ENCODE assay signal across 1 cellular context in the genomic region with DNA sequence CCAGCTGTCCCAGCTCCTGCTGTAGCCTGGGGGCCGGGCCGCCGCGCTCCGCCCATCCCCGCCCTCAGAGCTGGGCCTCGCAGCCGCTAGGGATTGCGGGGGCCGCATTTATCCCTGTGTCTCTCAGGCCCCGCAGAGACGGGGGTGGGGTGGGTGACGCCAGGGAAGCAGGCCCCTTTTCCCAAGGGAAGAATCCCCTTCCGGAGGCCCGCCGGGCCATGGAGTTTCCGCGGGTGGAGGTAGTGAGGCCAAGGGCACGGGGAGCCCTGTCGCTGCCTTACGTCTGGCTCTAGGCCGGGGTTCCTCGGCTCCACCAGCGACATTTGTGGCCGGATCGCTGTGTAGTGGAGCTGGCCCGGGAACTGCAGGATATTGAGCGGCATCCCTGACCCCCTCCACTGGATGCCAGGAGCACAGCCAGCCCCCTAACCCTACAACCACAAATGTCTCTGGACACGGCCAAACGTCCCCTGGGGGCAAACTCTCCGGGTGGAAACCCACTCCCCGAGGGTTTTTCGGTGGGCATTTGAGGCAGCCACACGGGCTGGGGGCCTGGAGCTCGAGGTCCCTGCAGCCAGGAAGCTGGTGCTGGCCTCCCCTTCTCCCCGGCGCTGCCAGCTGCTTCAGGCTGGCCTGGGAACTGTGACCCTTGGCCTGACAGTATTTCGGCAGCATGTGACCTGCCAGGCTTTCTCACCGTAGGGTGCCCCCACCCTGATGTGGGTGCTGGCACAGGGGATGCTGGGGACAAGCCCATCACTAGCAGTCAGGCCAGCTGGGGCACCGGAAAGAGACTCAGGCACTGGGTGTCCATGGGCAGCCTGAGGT.
TF ChIP-seq lines count a peak whose summit lies in the region.

No MANE protein-coding gene starts in this region.

TF ChIP-seq in HEK293, 187 proteins besides CTCF, POLR2A, EP300 and RAD21 (continued from another document and continues in another):
- TF ChIP-seq, protein P1, sequence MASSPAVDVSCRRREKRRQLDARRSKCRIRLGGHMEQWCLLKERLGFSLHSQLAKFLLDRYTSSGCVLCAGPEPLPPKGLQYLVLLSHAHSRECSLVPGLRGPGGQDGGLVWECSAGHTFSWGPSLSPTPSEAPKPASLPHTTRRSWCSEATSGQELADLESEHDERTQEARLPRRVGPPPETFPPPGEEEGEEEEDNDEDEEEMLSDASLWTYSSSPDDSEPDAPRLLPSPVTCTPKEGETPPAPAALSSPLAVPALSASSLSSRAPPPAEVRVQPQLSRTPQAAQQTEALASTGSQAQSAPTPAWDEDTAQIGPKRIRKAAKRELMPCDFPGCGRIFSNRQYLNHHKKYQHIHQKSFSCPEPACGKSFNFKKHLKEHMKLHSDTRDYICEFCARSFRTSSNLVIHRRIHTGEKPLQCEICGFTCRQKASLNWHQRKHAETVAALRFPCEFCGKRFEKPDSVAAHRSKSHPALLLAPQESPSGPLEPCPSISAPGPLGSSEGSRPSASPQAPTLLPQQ (tag by site-specific recombination; IDR thresholded peaks at IDR 0.05) = 0 out of 2 replicates have a peak, but pooled peaks have one; percentile 38
- TF ChIP-seq ZNF426 (tag by site-specific recombination; IDR thresholded peaks at IDR 0.05) = no peak
- 0 out of 2 replicates have a peak, but pooled peaks have one; percentile 44 for TF ChIP-seq ZNF10 (tag by site-specific recombination; IDR thresholded peaks at IDR 0.05)
- TF ChIP-seq ZNF341 (tag by site-specific recombination; IDR thresholded peaks at IDR 0.05; ENCODE audit: low read depth) = peak; percentile 60
- TF ChIP-seq ZNF629 (tag by site-specific recombination; IDR thresholded peaks at IDR 0.05) = peak; percentile 79
- TF ChIP-seq MZF1 (tag by site-specific recombination; IDR thresholded peaks at IDR 0.05; ENCODE audit: borderline replicate concordance) = peak; percentile 93
- TF ChIP-seq ZNF561 (tag by site-specific recombination; IDR thresholded peaks at IDR 0.05; ENCODE audit: borderline replicate concordance) = peak; percentile 49; the same call in 1 of the 2 replicates
- peak; percentile 94 for TF ChIP-seq ZBTB48 (tag by site-specific recombination; IDR thresholded peaks at IDR 0.05)
- TF ChIP-seq, protein P2, sequence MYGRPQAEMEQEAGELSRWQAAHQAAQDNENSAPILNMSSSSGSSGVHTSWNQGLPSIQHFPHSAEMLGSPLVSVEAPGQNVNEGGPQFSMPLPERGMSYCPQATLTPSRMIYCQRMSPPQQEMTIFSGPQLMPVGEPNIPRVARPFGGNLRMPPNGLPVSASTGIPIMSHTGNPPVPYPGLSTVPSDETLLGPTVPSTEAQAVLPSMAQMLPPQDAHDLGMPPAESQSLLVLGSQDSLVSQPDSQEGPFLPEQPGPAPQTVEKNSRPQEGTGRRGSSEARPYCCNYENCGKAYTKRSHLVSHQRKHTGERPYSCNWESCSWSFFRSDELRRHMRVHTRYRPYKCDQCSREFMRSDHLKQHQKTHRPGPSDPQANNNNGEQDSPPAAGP (tag by site-specific recombination; IDR thresholded peaks at IDR 0.05) = peak; percentile 80; the same call in 1 of the 2 replicates
- TF ChIP-seq, protein P3, sequence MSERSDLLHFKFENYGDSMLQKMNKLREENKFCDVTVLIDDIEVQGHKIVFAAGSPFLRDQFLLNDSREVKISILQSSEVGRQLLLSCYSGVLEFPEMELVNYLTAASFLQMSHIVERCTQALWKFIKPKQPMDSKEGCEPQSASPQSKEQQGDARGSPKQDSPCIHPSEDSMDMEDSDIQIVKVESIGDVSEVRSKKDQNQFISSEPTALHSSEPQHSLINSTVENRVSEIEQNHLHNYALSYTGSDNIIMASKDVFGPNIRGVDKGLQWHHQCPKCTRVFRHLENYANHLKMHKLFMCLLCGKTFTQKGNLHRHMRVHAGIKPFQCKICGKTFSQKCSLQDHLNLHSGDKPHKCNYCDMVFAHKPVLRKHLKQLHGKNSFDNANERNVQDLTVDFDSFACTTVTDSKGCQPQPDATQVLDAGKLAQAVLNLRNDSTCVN (tag by site-specific recombination; optimal IDR thresholded peaks at IDR 0.05) = peak; percentile 47
- peak; percentile 96 for TF ChIP-seq KLF1 (tag by site-specific recombination; IDR thresholded peaks at IDR 0.05)
- TF ChIP-seq, protein P4, sequence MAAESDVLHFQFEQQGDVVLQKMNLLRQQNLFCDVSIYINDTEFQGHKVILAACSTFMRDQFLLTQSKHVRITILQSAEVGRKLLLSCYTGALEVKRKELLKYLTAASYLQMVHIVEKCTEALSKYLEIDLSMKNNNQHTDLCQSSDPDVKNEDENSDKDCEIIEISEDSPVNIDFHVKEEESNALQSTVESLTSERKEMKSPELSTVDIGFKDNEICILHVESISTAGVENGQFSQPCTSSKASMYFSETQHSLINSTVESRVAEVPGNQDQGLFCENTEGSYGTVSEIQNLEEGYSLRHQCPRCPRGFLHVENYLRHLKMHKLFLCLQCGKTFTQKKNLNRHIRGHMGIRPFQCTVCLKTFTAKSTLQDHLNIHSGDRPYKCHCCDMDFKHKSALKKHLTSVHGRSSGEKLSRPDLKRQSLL (tag by site-specific recombination; IDR thresholded peaks at IDR 0.05) = peak; percentile 78
- TF ChIP-seq, protein P5, sequence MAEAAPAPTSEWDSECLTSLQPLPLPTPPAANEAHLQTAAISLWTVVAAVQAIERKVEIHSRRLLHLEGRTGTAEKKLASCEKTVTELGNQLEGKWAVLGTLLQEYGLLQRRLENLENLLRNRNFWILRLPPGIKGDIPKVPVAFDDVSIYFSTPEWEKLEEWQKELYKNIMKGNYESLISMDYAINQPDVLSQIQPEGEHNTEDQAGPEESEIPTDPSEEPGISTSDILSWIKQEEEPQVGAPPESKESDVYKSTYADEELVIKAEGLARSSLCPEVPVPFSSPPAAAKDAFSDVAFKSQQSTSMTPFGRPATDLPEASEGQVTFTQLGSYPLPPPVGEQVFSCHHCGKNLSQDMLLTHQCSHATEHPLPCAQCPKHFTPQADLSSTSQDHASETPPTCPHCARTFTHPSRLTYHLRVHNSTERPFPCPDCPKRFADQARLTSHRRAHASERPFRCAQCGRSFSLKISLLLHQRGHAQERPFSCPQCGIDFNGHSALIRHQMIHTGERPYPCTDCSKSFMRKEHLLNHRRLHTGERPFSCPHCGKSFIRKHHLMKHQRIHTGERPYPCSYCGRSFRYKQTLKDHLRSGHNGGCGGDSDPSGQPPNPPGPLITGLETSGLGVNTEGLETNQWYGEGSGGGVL (tag by site-specific recombination; IDR thresholded peaks at IDR 0.05) = 0 out of 2 replicates have a peak, but pooled peaks have one; percentile 41
- no peak for TF ChIP-seq REPIN1 (tag by site-specific recombination; IDR thresholded peaks at IDR 0.05; ENCODE audit: low read depth)
- TF ChIP-seq ZNF785 (tag by site-specific recombination; IDR thresholded peaks at IDR 0.05) = 0 out of 2 replicates have a peak, but pooled peaks have one; percentile 29
- peak; percentile 97 for TF ChIP-seq ZBTB20 (tag by site-specific recombination; IDR thresholded peaks at IDR 0.05)
- peak; percentile 38; the same call in 1 of the 2 replicates for TF ChIP-seq BCL11A (tag by site-specific recombination; IDR thresholded peaks at IDR 0.05; ENCODE audit: low read depth)
- no peak for TF ChIP-seq ZNF350 (tag by site-specific recombination; IDR thresholded peaks at IDR 0.05)
- TF ChIP-seq, protein P6, sequence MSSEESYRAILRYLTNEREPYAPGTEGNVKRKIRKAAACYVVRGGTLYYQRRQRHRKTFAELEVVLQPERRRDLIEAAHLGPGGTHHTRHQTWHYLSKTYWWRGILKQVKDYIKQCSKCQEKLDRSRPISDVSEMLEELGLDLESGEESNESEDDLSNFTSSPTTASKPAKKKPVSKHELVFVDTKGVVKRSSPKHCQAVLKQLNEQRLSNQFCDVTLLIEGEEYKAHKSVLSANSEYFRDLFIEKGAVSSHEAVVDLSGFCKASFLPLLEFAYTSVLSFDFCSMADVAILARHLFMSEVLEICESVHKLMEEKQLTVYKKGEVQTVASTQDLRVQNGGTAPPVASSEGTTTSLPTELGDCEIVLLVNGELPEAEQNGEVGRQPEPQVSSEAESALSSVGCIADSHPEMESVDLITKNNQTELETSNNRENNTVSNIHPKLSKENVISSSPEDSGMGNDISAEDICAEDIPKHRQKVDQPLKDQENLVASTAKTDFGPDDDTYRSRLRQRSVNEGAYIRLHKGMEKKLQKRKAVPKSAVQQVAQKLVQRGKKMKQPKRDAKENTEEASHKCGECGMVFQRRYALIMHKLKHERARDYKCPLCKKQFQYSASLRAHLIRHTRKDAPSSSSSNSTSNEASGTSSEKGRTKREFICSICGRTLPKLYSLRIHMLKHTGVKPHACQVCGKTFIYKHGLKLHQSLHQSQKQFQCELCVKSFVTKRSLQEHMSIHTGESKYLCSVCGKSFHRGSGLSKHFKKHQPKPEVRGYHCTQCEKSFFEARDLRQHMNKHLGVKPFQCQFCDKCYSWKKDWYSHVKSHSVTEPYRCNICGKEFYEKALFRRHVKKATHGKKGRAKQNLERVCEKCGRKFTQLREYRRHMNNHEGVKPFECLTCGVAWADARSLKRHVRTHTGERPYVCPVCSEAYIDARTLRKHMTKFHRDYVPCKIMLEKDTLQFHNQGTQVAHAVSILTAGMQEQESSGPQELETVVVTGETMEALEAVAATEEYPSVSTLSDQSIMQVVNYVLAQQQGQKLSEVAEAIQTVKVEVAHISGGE (tag by site-specific recombination; conservative IDR thresholded peaks at IDR 0.05; ENCODE audit: low read depth) = 0 out of 2 replicates have a peak, but pooled peaks have one; percentile 18
- peak; percentile 100 for TF ChIP-seq KLF10 (tag by site-specific recombination; IDR thresholded peaks at IDR 0.05)
- TF ChIP-seq OVOL3 (tag by site-specific recombination; IDR thresholded peaks at IDR 0.05) = no peak
- TF ChIP-seq, protein P7, sequence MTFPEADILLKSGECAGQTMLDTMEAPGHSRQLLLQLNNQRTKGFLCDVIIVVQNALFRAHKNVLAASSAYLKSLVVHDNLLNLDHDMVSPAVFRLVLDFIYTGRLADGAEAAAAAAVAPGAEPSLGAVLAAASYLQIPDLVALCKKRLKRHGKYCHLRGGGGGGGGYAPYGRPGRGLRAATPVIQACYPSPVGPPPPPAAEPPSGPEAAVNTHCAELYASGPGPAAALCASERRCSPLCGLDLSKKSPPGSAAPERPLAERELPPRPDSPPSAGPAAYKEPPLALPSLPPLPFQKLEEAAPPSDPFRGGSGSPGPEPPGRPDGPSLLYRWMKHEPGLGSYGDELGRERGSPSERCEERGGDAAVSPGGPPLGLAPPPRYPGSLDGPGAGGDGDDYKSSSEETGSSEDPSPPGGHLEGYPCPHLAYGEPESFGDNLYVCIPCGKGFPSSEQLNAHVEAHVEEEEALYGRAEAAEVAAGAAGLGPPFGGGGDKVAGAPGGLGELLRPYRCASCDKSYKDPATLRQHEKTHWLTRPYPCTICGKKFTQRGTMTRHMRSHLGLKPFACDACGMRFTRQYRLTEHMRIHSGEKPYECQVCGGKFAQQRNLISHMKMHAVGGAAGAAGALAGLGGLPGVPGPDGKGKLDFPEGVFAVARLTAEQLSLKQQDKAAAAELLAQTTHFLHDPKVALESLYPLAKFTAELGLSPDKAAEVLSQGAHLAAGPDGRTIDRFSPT (tag by site-specific recombination; IDR thresholded peaks at IDR 0.05) = 0 out of 2 replicates have a peak, but pooled peaks have one; percentile 18
- TF ChIP-seq ZSCAN30 (tag by site-specific recombination; IDR thresholded peaks at IDR 0.05) = peak; percentile 85
- TF ChIP-seq KLF9 (tag by site-specific recombination; IDR thresholded peaks at IDR 0.05; ENCODE audit: low read depth) = peak; percentile 79
- peak; percentile 63; the same call in 1 of the 2 replicates for TF ChIP-seq ZNF501 (tag by site-specific recombination; IDR thresholded peaks at IDR 0.05)
- TF ChIP-seq, protein P8, sequence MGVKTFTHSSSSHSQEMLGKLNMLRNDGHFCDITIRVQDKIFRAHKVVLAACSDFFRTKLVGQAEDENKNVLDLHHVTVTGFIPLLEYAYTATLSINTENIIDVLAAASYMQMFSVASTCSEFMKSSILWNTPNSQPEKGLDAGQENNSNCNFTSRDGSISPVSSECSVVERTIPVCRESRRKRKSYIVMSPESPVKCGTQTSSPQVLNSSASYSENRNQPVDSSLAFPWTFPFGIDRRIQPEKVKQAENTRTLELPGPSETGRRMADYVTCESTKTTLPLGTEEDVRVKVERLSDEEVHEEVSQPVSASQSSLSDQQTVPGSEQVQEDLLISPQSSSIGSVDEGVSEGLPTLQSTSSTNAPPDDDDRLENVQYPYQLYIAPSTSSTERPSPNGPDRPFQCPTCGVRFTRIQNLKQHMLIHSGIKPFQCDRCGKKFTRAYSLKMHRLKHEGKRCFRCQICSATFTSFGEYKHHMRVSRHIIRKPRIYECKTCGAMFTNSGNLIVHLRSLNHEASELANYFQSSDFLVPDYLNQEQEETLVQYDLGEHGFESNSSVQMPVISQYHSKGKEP (tag by site-specific recombination; IDR thresholded peaks at IDR 0.05) = no peak
- peak; percentile 64 for TF ChIP-seq OSR2 (tag by site-specific recombination; IDR thresholded peaks at IDR 0.05)
- peak; percentile 82 for TF ChIP-seq ZIC2 (tag by site-specific recombination; IDR thresholded peaks at IDR 0.05)
- TF ChIP-seq ZFHX2 (tag by site-specific recombination; conservative IDR thresholded peaks at IDR 0.05) = peak; percentile 95
- TF ChIP-seq, protein P9, sequence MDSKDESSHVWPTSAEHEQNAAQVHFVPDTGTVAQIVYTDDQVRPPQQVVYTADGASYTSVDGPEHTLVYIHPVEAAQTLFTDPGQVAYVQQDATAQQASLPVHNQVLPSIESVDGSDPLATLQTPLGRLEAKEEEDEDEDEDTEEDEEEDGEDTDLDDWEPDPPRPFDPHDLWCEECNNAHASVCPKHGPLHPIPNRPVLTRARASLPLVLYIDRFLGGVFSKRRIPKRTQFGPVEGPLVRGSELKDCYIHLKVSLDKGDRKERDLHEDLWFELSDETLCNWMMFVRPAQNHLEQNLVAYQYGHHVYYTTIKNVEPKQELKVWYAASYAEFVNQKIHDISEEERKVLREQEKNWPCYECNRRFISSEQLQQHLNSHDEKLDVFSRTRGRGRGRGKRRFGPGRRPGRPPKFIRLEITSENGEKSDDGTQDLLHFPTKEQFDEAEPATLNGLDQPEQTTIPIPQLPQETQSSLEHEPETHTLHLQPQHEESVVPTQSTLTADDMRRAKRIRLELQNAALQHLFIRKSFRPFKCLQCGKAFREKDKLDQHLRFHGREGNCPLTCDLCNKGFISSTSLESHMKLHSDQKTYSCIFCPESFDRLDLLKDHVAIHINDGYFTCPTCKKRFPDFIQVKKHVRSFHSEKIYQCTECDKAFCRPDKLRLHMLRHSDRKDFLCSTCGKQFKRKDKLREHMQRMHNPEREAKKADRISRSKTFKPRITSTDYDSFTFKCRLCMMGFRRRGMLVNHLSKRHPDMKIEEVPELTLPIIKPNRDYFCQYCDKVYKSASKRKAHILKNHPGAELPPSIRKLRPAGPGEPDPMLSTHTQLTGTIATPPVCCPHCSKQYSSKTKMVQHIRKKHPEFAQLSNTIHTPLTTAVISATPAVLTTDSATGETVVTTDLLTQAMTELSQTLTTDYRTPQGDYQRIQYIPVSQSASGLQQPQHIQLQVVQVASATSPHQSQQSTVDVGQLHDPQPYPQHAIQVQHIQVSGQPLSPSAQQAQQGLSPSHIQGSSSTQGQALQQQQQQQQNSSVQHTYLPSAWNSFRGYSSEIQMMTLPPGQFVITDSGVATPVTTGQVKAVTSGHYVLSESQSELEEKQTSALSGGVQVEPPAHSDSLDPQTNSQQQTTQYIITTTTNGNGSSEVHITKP (tag by site-specific recombination; IDR thresholded peaks at IDR 0.05) = peak; percentile 85
- no peak for TF ChIP-seq ZFP37 (tag by site-specific recombination; IDR thresholded peaks at IDR 0.05)
- peak; percentile 45; the same call in 1 of the 2 replicates for TF ChIP-seq ZNF660 (tag by site-specific recombination; IDR thresholded peaks at IDR 0.05)
- TF ChIP-seq IKZF3 (tag by site-specific recombination; IDR thresholded peaks at IDR 0.05) = peak; percentile 82
- TF ChIP-seq KLF7 (tag by site-specific recombination; IDR thresholded peaks at IDR 0.05; ENCODE audit: borderline replicate concordance) = 0 out of 2 replicates have a peak, but pooled peaks have one; percentile 70
